ENCODE assay signal across 23 cellular contexts in genomic region chr16:21643787-21644186, GRCh38. TPM values are rescaled to one million over a fixed set of nuclear protein-coding genes. Genes with fewer than 3 reads are reported as not detected.
DNase-seq lines count a peak whose midpoint lies in the region; ATAC-seq and TF ChIP-seq lines count a peak whose summit lies in the region.
"Had no signal": no experiment of that assay in that cellular context is flagged by ENCODE, and none has a peak within 500 bp of the region (broad histone marks: within the 10 kb centered on the region; RNA-seq: fewer than 3 reads in every experiment).

No MANE protein-coding gene starts in this region.

- H3K27ac ChIP-seq in KOPT-K1 (ENCODE audit: low read depth, low read length, poor library complexity, severe bottlenecking) = peak overlapping the region; percentile 86
- no peak overlapping the region for H3K27ac ChIP-seq in PC-9
- H3K27ac ChIP-seq: foreskin keratinocyte, ovary, right atrium auricular region, thoracic aorta had no signal

- no peaks in the 10 kb centered on the region for H3K9me3 Mint-ChIP-seq in natural killer cell
- H3K9me3 Mint-ChIP-seq in natural killer cell treated with Interleukin-12 subunit alpha and Interleukin-12 subunit beta and Interleukin-15 and Interleukin-18, amount 100 ng/mL, for 72 hours = no peaks in the 10 kb centered on the region
- H3K9me3 Mint-ChIP-seq in dendritic cell treated with granulocyte-macrophage colony-stimulating factor and Interleukin-4, amounts not matched to agents 40 ng/mL and 50 ng/mL, for 4 days = no peaks in the 10 kb centered on the region
- H3K9me3 Mint-ChIP-seq: activated CD4-positive, alpha-beta T cell treated with anti-CD3 and anti-CD28 coated beads, Interleukin-2, amount 10 ng/mL, durations not matched to agents 24 days and 14 days had no signal

- BruUV-seq in PC-9 (replicated peaks; lab: Mats Ljungman, UMichigan) = no TSS peak

- peak overlapping the region; percentile 88 to 95 for H3K27ac Mint-ChIP-seq in natural killer cell
- peak overlapping the region in 1 of 2 donors; percentile 74 for H3K27ac Mint-ChIP-seq in natural killer cell treated with Interleukin-12 subunit alpha and Interleukin-12 subunit beta and Interleukin-15 and Interleukin-18, amount 100 ng/mL, for 72 hours
- no peak overlapping the region for H3K27ac Mint-ChIP-seq in dendritic cell treated with granulocyte-macrophage colony-stimulating factor and Interleukin-4, amounts not matched to agents 40 ng/mL and 50 ng/mL, for 4 days
- H3K27ac Mint-ChIP-seq: activated CD4-positive, alpha-beta T cell treated with anti-CD3 and anti-CD28 coated beads, Interleukin-2, amount 10 ng/mL, durations not matched to agents 24 days and 14 days had no signal

- peaks cover 18% of the 10 kb centered on the region for H3K4me1 ChIP-seq in PC-9 (replicated peaks; ENCODE audit: insufficient read depth)

- ATAC-seq in natural killer cell (no peak), HG02938 (IDR thresholded peaks at IDR 0.05; ENCODE audit: unreplicated experiment) (no peak)
- ATAC-seq in natural killer cell treated with Interleukin-12 subunit alpha and Interleukin-12 subunit beta and Interleukin-15 and Interleukin-18, amount 100 ng/mL, for 72 hours = no peak
- ATAC-seq: foreskin keratinocyte, left cardiac atrium, T-helper 17 cell had no signal

- H3K27me3 Mint-ChIP-seq in natural killer cell (ENCODE audit: low read depth in 2 of 2) = no peaks in the 10 kb centered on the region
- H3K27me3 Mint-ChIP-seq in natural killer cell treated with Interleukin-12 subunit alpha and Interleukin-12 subunit beta and Interleukin-15 and Interleukin-18, amount 100 ng/mL, for 72 hours = no peaks in the 10 kb centered on the region
- no peaks in the 10 kb centered on the region for H3K27me3 Mint-ChIP-seq in dendritic cell treated with granulocyte-macrophage colony-stimulating factor and Interleukin-4, amounts not matched to agents 40 ng/mL and 50 ng/mL, for 4 days
- H3K27me3 Mint-ChIP-seq: activated CD4-positive, alpha-beta T cell treated with anti-CD3 and anti-CD28 coated beads, Interleukin-2, amount 10 ng/mL, durations not matched to agents 24 days and 14 days; T-helper 17 cell had no signal

- H3K9me2 ChIP-seq in PC-9 (ENCODE audit: insufficient read depth) = no peaks in the 10 kb centered on the region

- H3K4me1 Mint-ChIP-seq in natural killer cell = peaks cover 41 to 54% of the 10 kb centered on the region in 2 donors
- H3K4me1 Mint-ChIP-seq in natural killer cell treated with Interleukin-12 subunit alpha and Interleukin-12 subunit beta and Interleukin-15 and Interleukin-18, amount 100 ng/mL, for 72 hours (ENCODE audit: low read depth in 2 of 2) = peaks cover 31 to 52% of the 10 kb centered on the region in 2 donors
- peaks cover 52% of the 10 kb centered on the region for H3K4me1 Mint-ChIP-seq in dendritic cell treated with granulocyte-macrophage colony-stimulating factor and Interleukin-4, amounts not matched to agents 40 ng/mL and 50 ng/mL, for 4 days (ENCODE audit: low read depth)

- no peak overlapping the region for H3K4me3 ChIP-seq in PC-9
- H3K4me3 ChIP-seq: ovary, right atrium auricular region, thoracic aorta had no signal

- H3K27me3 ChIP-seq in PC-9 (ENCODE audit: insufficient read depth, low read depth) = no peaks in the 10 kb centered on the region
- H3K27me3 ChIP-seq: foreskin keratinocyte, ovary, right atrium auricular region had no signal

- POLR2A ChIA-PET in PC-9 (lab: Charles Lee; ENCODE audit: unreplicated experiment) = no interaction called here

- no peak for TF ChIP-seq CTCF in natural killer cell (IDR thresholded peaks at IDR 0.05)
- no peak for TF ChIP-seq CTCF in PC-9 (conservative IDR thresholded peaks at IDR 0.05)

- CTCF ChIA-PET in PC-9 (lab: Charles Lee) = interaction anchor here (0.6 kb wide), 1 partner anchor 31 kb away, joined by 9 read pairs; no protein-coding TSS in a partner anchor

- no peak overlapping the region for H2AFZ ChIP-seq in PC-9

- H3K79me2 ChIP-seq in PC-9 (ENCODE audit: low read depth) = peaks cover 68% of the 10 kb centered on the region

- H3K9me3 ChIP-seq in KOPT-K1 (ENCODE audit: insufficient read depth, low read length, poor library complexity, severe bottlenecking) (no peaks in the 10 kb centered on the region), PC-9 (ENCODE audit: insufficient read depth, low read depth) (no peaks in the 10 kb centered on the region)
- H3K9me3 ChIP-seq: ovary, right atrium auricular region, thoracic aorta had no signal

- H3K4me2 ChIP-seq in PC-9 = no peak overlapping the region

- peaks cover 31% of the 10 kb centered on the region; the same call in 1 of the 2 replicates for H3F3A ChIP-seq in PC-9 (ENCODE audit: insufficient read depth, low read depth)

- intact Hi-C loops in natural killer cell (cut with micrococcal nuclease) (loop anchor here (2.0 to 10.0 kb wide), 4 partner anchors 45 to 1791 kb away; partner anchors contain the start of genes METTL9 and POLR3E), PC-9 (cut with micrococcal nuclease; ENCODE audit: unreplicated experiment) (loop anchor here (5.0 kb wide), 1 partner anchor 1419 kb away; no protein-coding TSS in a partner anchor)
- intact Hi-C loops in dendritic cell treated with granulocyte-macrophage colony-stimulating factor and Interleukin-4, amounts not matched to agents 40 ng/mL and 50 ng/mL, for 4 days (cut with micrococcal nuclease) = loop anchor here (5.0 kb wide), 1 partner anchor 36 kb away; no protein-coding TSS in a partner anchor

- peak overlapping the region; percentile 58 for H3K4me3 Mint-ChIP-seq in natural killer cell
- no peak overlapping the region for H3K4me3 Mint-ChIP-seq in natural killer cell treated with Interleukin-12 subunit alpha and Interleukin-12 subunit beta and Interleukin-15 and Interleukin-18, amount 100 ng/mL, for 72 hours
- peak overlapping the region; percentile 6 for H3K4me3 Mint-ChIP-seq in dendritic cell treated with granulocyte-macrophage colony-stimulating factor and Interleukin-4, amounts not matched to agents 40 ng/mL and 50 ng/mL, for 4 days
- H3K4me3 Mint-ChIP-seq: T-helper 17 cell had no signal

- H3K36me3 ChIP-seq in KOPT-K1 (ENCODE audit: insufficient read depth, low read length) = peaks cover 5% of the 10 kb centered on the region; the same call in 1 of the 2 replicates
- peaks cover 12% of the 10 kb centered on the region; the same call in 1 of the 2 replicates for H3K36me3 ChIP-seq in PC-9 (ENCODE audit: low read depth)
- H3K36me3 ChIP-seq: ovary, right atrium auricular region, thoracic aorta had no signal

- DNase-seq in natural killer cell (no peak), ureter (ENCODE audit: low spot score) (peak; percentile 0), PC-9 (no peak), A172 (ENCODE audit: low spot score) (no peak)
- DNase-seq in natural killer cell treated with Interleukin-12 subunit alpha and Interleukin-12 subunit beta and Interleukin-15 and Interleukin-18, amount 100 ng/mL, for 72 hours (ENCODE audit: low spot score) = no peak
- DNase-seq: activated CD4-positive, alpha-beta T cell treated with anti-CD3 and anti-CD28 coated beads, Interleukin-2, amount 10 ng/mL, durations not matched to agents 24 days and 14 days; cerebellar nuclear complex; DMS79 treated with DMSO at 0.1 percent for 48 hours; effector CD8-positive, alpha-beta T cell; foreskin keratinocyte; left cardiac atrium; NCI-H187; ovary; RPMI8226; stimulated activated CD4-positive, alpha-beta T cell treated with anti-CD3 and anti-CD28 coated beads, Interleukin-4, amount 100 ng/mL, for 1 hour; stimulated activated naive CD4-positive, alpha-beta T cell; T-helper 17 cell had no signal

- peaks cover 4% of the 10 kb centered on the region; the same call in 1 of the 2 replicates for H4K20me1 ChIP-seq in PC-9 (ENCODE audit: insufficient read depth)

- no peaks in the 10 kb centered on the region for H3K36me3 Mint-ChIP-seq in natural killer cell
- no peaks in the 10 kb centered on the region for H3K36me3 Mint-ChIP-seq in natural killer cell treated with Interleukin-12 subunit alpha and Interleukin-12 subunit beta and Interleukin-15 and Interleukin-18, amount 100 ng/mL, for 72 hours
- H3K36me3 Mint-ChIP-seq in dendritic cell treated with granulocyte-macrophage colony-stimulating factor and Interleukin-4, amounts not matched to agents 40 ng/mL and 50 ng/mL, for 4 days (ENCODE audit: low read depth) = peaks cover 78% of the 10 kb centered on the region

RNA-seq across cellular contexts. Expression of gene IGSF6, which starts 8.6 kb away (rescaled TPM):
- 1 to 10 TPM; 2.2 to 4.4 (median 2.6) TPM for total RNA-seq in natural killer cell
- total RNA-seq in natural killer cell treated with Interleukin-12 subunit alpha and Interleukin-12 subunit beta and Interleukin-15 and Interleukin-18, amount 100 ng/mL, for 72 hours = not detected
- total RNA-seq in ureter = 5.2 TPM
- total RNA-seq in PC-9 (2021) = not detected in 2 replicates
- not detected in 2 replicates for total RNA-seq in A172 (2014; rRNA removed; shearing (Covaris generic))
- total RNA-seq: activated CD4-positive, alpha-beta T cell treated with anti-CD3 and anti-CD28 coated beads, Interleukin-2, amount 10 ng/mL, durations not matched to agents 24 days and 14 days; LHCN-M2 had no signal

RNA-seq across cellular contexts. Expression of gene OTOA, which starts 20.0 kb away (rescaled TPM):
- total RNA-seq in natural killer cell = under 1 TPM in 1 of 3 donors, not detected in 2; 0.14 TPM
- under 1 TPM; 0.25 to 0.33 TPM for total RNA-seq in natural killer cell treated with Interleukin-12 subunit alpha and Interleukin-12 subunit beta and Interleukin-15 and Interleukin-18, amount 100 ng/mL, for 72 hours
- 0.70 TPM for total RNA-seq in ureter
- not detected in 2 replicates for total RNA-seq in PC-9 (2021)
- 0.09 TPM in 1 of 2 replicates, not detected in the other for total RNA-seq in A172 (2014; rRNA removed; shearing (Covaris generic))
- total RNA-seq: activated CD4-positive, alpha-beta T cell treated with anti-CD3 and anti-CD28 coated beads, Interleukin-2, amount 10 ng/mL, durations not matched to agents 24 days and 14 days; right atrium auricular region had no signal

RNA-seq across cellular contexts. Expression of gene METTL9, which starts 44.4 kb away (rescaled TPM):
- total RNA-seq in natural killer cell (100 to 1,000 TPM in 1 of 3 donors, 10 to 100 TPM in 2; 73.1 to 110 (median 85.1) TPM), ureter (80.3 TPM), PC-9 (2021) (136 and 151 TPM in 2 replicates)
- total RNA-seq in natural killer cell treated with Interleukin-12 subunit alpha and Interleukin-12 subunit beta and Interleukin-15 and Interleukin-18, amount 100 ng/mL, for 72 hours = 100 to 1,000 TPM; 104 to 114 TPM
- total RNA-seq in A172 (2014; rRNA removed; shearing (Covaris generic)) = 120 and 133 TPM in 2 replicates
